Comparison of ENCODE assay signal across 8 cellular contexts in genomic region chr11:64241430-64242153, GRCh38. TPM values are rescaled to one million over a fixed set of nuclear protein-coding genes. Genes with fewer than 3 reads are reported as not detected.
DNase-seq lines count a peak whose midpoint lies in the region; ATAC-seq and TF ChIP-seq lines count a peak whose summit lies in the region.

No MANE protein-coding gene starts in this region.

- DNase-seq in NCI-H748 (lab: John Stamatoyannopoulos, UW; ENCODE audit: unreplicated experiment) (peak; percentile 97), dermis blood vessel endothelial cell (peak; percentile 100), lung (ENCODE audit: low spot score) (peak; percentile 100)
- peak; percentile 99 for DNase-seq in activated CD4-positive, alpha-beta T cell treated with anti-CD3 and anti-CD28 coated beads, Interleukin-2, amount 50 U/mL, for 24 hours (ENCODE audit: low read depth in 1 of 2, low spot score in 1 of 2)
- DNase-seq in stimulated activated CD4-positive, alpha-beta T cell treated with anti-CD3 and anti-CD28 coated beads, TNF-alpha, amount 100 ng/mL, for 1 hour (ENCODE audit: low read depth in 3 of 3, low spot score in 1 of 3) = peak; percentile 100

- no peaks in the 10 kb centered on the region for H3K27me3 ChIP-seq in BLaER1
- no peaks in the 10 kb centered on the region for H3K27me3 ChIP-seq in lung (ENCODE audit: control insufficient read depth, insufficient read depth)

- H3K4me2 ChIP-seq in BLaER1 = peak overlapping the region; percentile 97

- H3K4me1 ChIP-seq in BLaER1 (peaks cover 72% of the 10 kb centered on the region), lung (ENCODE audit: control insufficient read depth in 2 of 2, insufficient read depth in 2 of 2, low read length in 2 of 2) (peaks cover 0 to 21% of the 10 kb centered on the region in 2 donors)

- peaks cover 42% of the 10 kb centered on the region for H4K20me1 ChIP-seq in BLaER1

- peak overlapping the region; percentile 97 for H3K4me3 ChIP-seq in BLaER1
- peak overlapping the region; percentile 75 for H3K4me3 ChIP-seq in lung

- WGBS in lung, 2 donors = 1% methylated on average over 48 to 53 of the region's 53 CpGs

- TF ChIP-seq CTCF in lung (IDR thresholded peaks at IDR 0.05; ENCODE audit: control extremely low read depth, extremely low read depth) = no peak

- peak overlapping the region; percentile 97 for H3K9ac ChIP-seq in BLaER1

- ATAC-seq in GM19351 (IDR thresholded peaks at IDR 0.05; ENCODE audit: unreplicated experiment) (peak; percentile 7), HG03521 (IDR thresholded peaks at IDR 0.05; ENCODE audit: unreplicated experiment) (peak; percentile 5), lung (ENCODE audit: insufficient read depth, low FRiP score) (peak; percentile 84)

- H3K36me3 ChIP-seq in BLaER1 (peaks cover 55% of the 10 kb centered on the region), lung (ENCODE audit: control insufficient read depth in 2 of 2, insufficient read depth in 2 of 2, low read length in 2 of 2) (peaks cover 3 to 23% of the 10 kb centered on the region in 2 donors)

- peak overlapping the region; percentile 94 for H3K27ac ChIP-seq in BLaER1
- H3K27ac ChIP-seq in lung (ENCODE audit: low read depth in 1 of 2, low read length in 1 of 2) = peak overlapping the region; percentile 88 to 95

- H3K9me3 ChIP-seq in BLaER1 (no peaks in the 10 kb centered on the region), lung (ENCODE audit: control insufficient read depth in 2 of 2, insufficient read depth in 1 of 2, low read length in 1 of 2) (no peaks in the 10 kb centered on the region)

RNA-seq across cellular contexts. Expression of gene FKBP2, which starts 0.7 kb away (rescaled TPM):
- total RNA-seq in dermis blood vessel endothelial cell (43.9 and 45.6 TPM in 2 replicates), lung (10 to 100 TPM; 65.2 to 93.0 TPM)
- 100 to 1,000 TPM; 207 to 397 TPM for polyA plus RNA-seq in lung

RNA-seq across cellular contexts. Expression of gene PPP1R14B, which starts 5.2 kb away (rescaled TPM):
- 238 and 297 TPM in 2 replicates for total RNA-seq in dermis blood vessel endothelial cell
- total RNA-seq in lung = 100 to 1,000 TPM in 1 of 2 donors, 10 to 100 TPM in 1; 28.2 to 185 TPM
- polyA plus RNA-seq in lung = 100 to 1,000 TPM; 119 to 241 TPM

RNA-seq across cellular contexts. Expression of gene VEGFB, which starts 7.2 kb away (rescaled TPM):
- 20.4 and 23.1 TPM in 2 replicates for total RNA-seq in dermis blood vessel endothelial cell
- 100 to 1,000 TPM in 1 of 2 donors, 10 to 100 TPM in 1; 37.8 to 124 TPM for total RNA-seq in lung
- 100 to 1,000 TPM in 1 of 2 donors, 10 to 100 TPM in 1; 43.7 to 115 TPM for polyA plus RNA-seq in lung

RNA-seq across cellular contexts. Expression of gene PLCB3, which starts 9.7 kb away (rescaled TPM):
- total RNA-seq in dermis blood vessel endothelial cell (37.8 and 54.6 TPM in 2 replicates), lung (10 to 100 TPM; 18.2 to 32.0 TPM)
- polyA plus RNA-seq in lung = 10 to 100 TPM; 15.0 to 17.1 TPM

RNA-seq across cellular contexts. Expression of gene DNAJC4, which starts 11.2 kb away (rescaled TPM):
- total RNA-seq in dermis blood vessel endothelial cell = 7.0 and 17.4 TPM in 2 replicates
- 10 to 100 TPM; 22.7 to 34.1 TPM for total RNA-seq in lung
- 10 to 100 TPM; 34.6 to 58.4 TPM for polyA plus RNA-seq in lung

Comparison
In these comparisons a context has a peak if more than half of its experiments do, and no peak if none do; other contexts are left out.
1. Peak in every context shown above with its lines: DNase-seq, ATAC-seq, H3K4me3 ChIP-seq and H3K27ac ChIP-seq.
2. ATAC-seq: peak in every context shown above with its lines; median percentile 84 in lung; 7 in GM19351; 5 in HG03521.